In the genomic region with DNA sequence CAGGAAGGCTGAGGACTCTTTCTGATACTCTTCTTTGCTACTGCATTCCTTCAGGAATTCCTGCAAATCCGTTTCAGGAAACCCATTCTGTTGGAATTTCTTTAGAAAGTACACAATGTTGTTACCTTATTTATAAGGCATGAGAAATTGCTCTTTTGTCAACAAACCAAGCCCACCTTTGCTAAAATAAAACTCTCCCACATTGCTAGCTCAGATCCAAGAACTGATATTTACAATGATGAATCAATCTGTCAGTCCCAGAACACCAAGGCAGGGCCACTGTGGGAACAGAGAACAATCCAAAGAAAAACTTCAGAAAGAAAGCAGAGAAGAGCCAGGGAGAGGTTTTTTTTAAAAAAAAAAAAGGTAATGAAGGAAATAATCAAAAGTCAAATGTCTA, we compare ENCODE assay signal across 9 cellular contexts. TPM values are rescaled to one million over a fixed set of nuclear protein-coding genes. Genes with fewer than 3 reads are reported as not detected.
"Had no signal": no experiment of that assay in that cellular context is flagged by ENCODE, and none has a peak within 500 bp of the region (broad histone marks: within the 10 kb centered on the region; RNA-seq: fewer than 3 reads in every experiment).

No MANE protein-coding gene starts in this region.

- H3K4me3 ChIP-seq: K562 had no signal

- FAIRE-seq: H54, HTR-8/SVneo, K562 had no signal

- H3K9me3 Mint-ChIP-seq: H9 had no signal

- H3K4me3 Mint-ChIP-seq: H9 had no signal

- ATAC-seq: K562 had no signal

- DNase-seq: GOT3, H9, HCEC 1CT, IMR-90, KG1 had no signal

- H3K4me1 Mint-ChIP-seq: H9 had no signal

RNA-seq across cellular contexts. Expression of gene LPAR3, which starts 36.6 kb away (rescaled TPM):
- total RNA-seq: HT-29 had no signal
- polyA plus RNA-seq: K562 had no signal
